In genomic region chr4:149031399-149031798, GRCh38 we compare ENCODE assay signal across 9 cellular contexts.
DNase-seq lines count a peak whose midpoint lies in the region; ATAC-seq and TF ChIP-seq lines count a peak whose summit lies in the region.
"Had no signal": no experiment of that assay in that cellular context is flagged by ENCODE, and none has a peak within 500 bp of the region (broad histone marks: within the 10 kb centered on the region; RNA-seq: fewer than 3 reads in every experiment).

No MANE protein-coding gene starts in this region.

- H3K27ac Mint-ChIP-seq in type B pancreatic cell: no peak overlapping the region
- H3K27ac Mint-ChIP-seq: activated naive CD8-positive, alpha-beta T cell treated with anti-CD3 and anti-CD28 coated beads, Interleukin-2, amount 10 ng/mL, durations not matched to agents 7 days and 5 days had no signal

- H3K4me3 Mint-ChIP-seq in type B pancreatic cell: no peak overlapping the region
- H3K4me3 Mint-ChIP-seq: activated naive CD8-positive, alpha-beta T cell treated with anti-CD3 and anti-CD28 coated beads, Interleukin-2, amount 10 ng/mL, durations not matched to agents 7 days and 5 days had no signal

- no peak overlapping the region for H3K27ac ChIP-seq in foreskin keratinocyte

- no peaks in the 10 kb centered on the region for H3K4me1 Mint-ChIP-seq in type B pancreatic cell (ENCODE audit: unreplicated experiment)
- H3K4me1 Mint-ChIP-seq: activated naive CD8-positive, alpha-beta T cell treated with anti-CD3 and anti-CD28 coated beads, Interleukin-2, amount 10 ng/mL, durations not matched to agents 7 days and 5 days had no signal

- H3K27me3 ChIP-seq in foreskin keratinocyte: no peaks in the 10 kb centered on the region

- no peaks in the 10 kb centered on the region for H3K9me3 Mint-ChIP-seq in type B pancreatic cell
- H3K9me3 Mint-ChIP-seq: activated naive CD8-positive, alpha-beta T cell treated with anti-CD3 and anti-CD28 coated beads, Interleukin-2, amount 10 ng/mL, durations not matched to agents 7 days and 5 days had no signal

- no peaks in the 10 kb centered on the region for H3K4me1 ChIP-seq in foreskin keratinocyte

- H3K4me3 ChIP-seq in AG10803 (ENCODE audit: low read length): no peak overlapping the region

- TF ChIP-seq CTCF in AG10803 (conservative IDR thresholded peaks at IDR 0.05; ENCODE audit: low read length) (peak; percentile 48), foreskin keratinocyte (conservative IDR thresholded peaks at IDR 0.05) (peak; percentile 69), type B pancreatic cell (conservative IDR thresholded peaks at IDR 0.05) (peak; percentile 60)

- ATAC-seq in GM21381 (IDR thresholded peaks at IDR 0.05; ENCODE audit: unreplicated experiment) (peak; percentile 62), foreskin keratinocyte (peak; percentile 62)

- no peaks in the 10 kb centered on the region for H3K36me3 Mint-ChIP-seq in type B pancreatic cell
- H3K36me3 Mint-ChIP-seq: activated naive CD8-positive, alpha-beta T cell treated with anti-CD3 and anti-CD28 coated beads, Interleukin-2, amount 10 ng/mL, durations not matched to agents 7 days and 5 days had no signal

- peak; percentile 8 for DNase-seq in AG10803 (ENCODE audit: low read depth)
- DNase-seq in NCI-H82 treated with DMSO at 0.1 percent for 48 hours (lab: John Stamatoyannopoulos, UW; ENCODE audit: unreplicated experiment): peak; percentile 81
- DNase-seq in foreskin keratinocyte: peak; percentile 2 to 17
- no peak for DNase-seq in type B pancreatic cell (ENCODE audit: extremely low spot score, unreplicated experiment)
- DNase-seq in NCI-H2196 treated with DMSO at 0.1 percent for 48 hours (lab: John Stamatoyannopoulos, UW; ENCODE audit: unreplicated experiment): no peak
- DNase-seq in activated CD4-positive, alpha-beta T cell treated with anti-CD3 and anti-CD28 coated beads for 48 hours: no peak
- no peak for DNase-seq in activated gamma-delta T cell (lab: John Stamatoyannopoulos, UW)
- DNase-seq: activated naive CD8-positive, alpha-beta T cell treated with anti-CD3 and anti-CD28 coated beads, Interleukin-2, amount 10 ng/mL, durations not matched to agents 7 days and 5 days had no signal

- no peaks in the 10 kb centered on the region for H3K27me3 Mint-ChIP-seq in type B pancreatic cell

Comparison
In these comparisons a context has a peak if more than half of its experiments do, and no peak if none do; other contexts are left out.
1. DNase-seq: peak in AG10803 (single experiment), NCI-H82 treated with DMSO at 0.1 percent for 48 hours (single experiment) and foreskin keratinocyte (2 of 2); none in type B pancreatic cell (single experiment), NCI-H2196 treated with DMSO at 0.1 percent for 48 hours (single experiment), activated CD4-positive, alpha-beta T cell treated with anti-CD3 and anti-CD28 coated beads for 48 hours (single experiment) and activated gamma-delta T cell (single experiment).
2. Peak in every context shown above with its lines, with median percentiles within 50 percentile points of each other: CTCF ChIP-seq.